Comparison of ENCODE assay signal across 1 cellular context in genomic region chr17:48627625-48628510, GRCh38.
TF ChIP-seq lines count a peak whose summit lies in the region.

No MANE protein-coding gene starts in this region.

TF ChIP-seq in K562, 482 proteins besides CTCF, POLR2A, EP300 and RAD21 (continues in another document):
- no peak for TF ChIP-seq TCF7 (IDR thresholded peaks at IDR 0.05; ENCODE audit: borderline replicate concordance)
- TF ChIP-seq, protein P1, sequence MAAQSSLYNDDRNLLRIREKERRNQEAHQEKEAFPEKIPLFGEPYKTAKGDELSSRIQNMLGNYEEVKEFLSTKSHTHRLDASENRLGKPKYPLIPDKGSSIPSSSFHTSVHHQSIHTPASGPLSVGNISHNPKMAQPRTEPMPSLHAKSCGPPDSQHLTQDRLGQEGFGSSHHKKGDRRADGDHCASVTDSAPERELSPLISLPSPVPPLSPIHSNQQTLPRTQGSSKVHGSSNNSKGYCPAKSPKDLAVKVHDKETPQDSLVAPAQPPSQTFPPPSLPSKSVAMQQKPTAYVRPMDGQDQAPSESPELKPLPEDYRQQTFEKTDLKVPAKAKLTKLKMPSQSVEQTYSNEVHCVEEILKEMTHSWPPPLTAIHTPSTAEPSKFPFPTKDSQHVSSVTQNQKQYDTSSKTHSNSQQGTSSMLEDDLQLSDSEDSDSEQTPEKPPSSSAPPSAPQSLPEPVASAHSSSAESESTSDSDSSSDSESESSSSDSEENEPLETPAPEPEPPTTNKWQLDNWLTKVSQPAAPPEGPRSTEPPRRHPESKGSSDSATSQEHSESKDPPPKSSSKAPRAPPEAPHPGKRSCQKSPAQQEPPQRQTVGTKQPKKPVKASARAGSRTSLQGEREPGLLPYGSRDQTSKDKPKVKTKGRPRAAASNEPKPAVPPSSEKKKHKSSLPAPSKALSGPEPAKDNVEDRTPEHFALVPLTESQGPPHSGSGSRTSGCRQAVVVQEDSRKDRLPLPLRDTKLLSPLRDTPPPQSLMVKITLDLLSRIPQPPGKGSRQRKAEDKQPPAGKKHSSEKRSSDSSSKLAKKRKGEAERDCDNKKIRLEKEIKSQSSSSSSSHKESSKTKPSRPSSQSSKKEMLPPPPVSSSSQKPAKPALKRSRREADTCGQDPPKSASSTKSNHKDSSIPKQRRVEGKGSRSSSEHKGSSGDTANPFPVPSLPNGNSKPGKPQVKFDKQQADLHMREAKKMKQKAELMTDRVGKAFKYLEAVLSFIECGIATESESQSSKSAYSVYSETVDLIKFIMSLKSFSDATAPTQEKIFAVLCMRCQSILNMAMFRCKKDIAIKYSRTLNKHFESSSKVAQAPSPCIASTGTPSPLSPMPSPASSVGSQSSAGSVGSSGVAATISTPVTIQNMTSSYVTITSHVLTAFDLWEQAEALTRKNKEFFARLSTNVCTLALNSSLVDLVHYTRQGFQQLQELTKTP (IDR thresholded peaks at IDR 0.05; ENCODE audit: low read depth in 1 of 2, partially characterized antibody in 2 of 2) = peak in 1 of 2 experiments; percentile 54
- no peak for TF ChIP-seq KAT2B (IDR thresholded peaks at IDR 0.05; ENCODE audit: low read depth, low read length)
- peak in 1 of 2 experiments; percentile 10 for TF ChIP-seq E2F6 (IDR thresholded peaks at IDR 0.05; ENCODE audit: borderline replicate concordance in 1 of 2, extremely low read depth in 1 of 2, insufficient read depth in 1 of 2, insufficient read length in 1 of 2, low read depth in 1 of 2, low read length in 1 of 2, poor library complexity in 1 of 2, severe bottlenecking in 1 of 2)
- TF ChIP-seq SUPT5H (IDR thresholded peaks at IDR 0.05) = peak; percentile 39; the same call in 1 of the 2 replicates
- TF ChIP-seq SMARCE1 (IDR thresholded peaks at IDR 0.05) = peak; percentile 21; the same call in 1 of the 2 replicates
- 0 out of 2 replicates have a peak, but pooled peaks have one; percentile 47 for TF ChIP-seq ZNF197 (CRISPR knock-in tag; IDR thresholded peaks at IDR 0.05; ENCODE audit: low read depth)
- peak; percentile 9; the same call in 1 of the 2 replicates for TF ChIP-seq DPF2 (IDR thresholded peaks at IDR 0.05)
- no peak for TF ChIP-seq ZBTB17 (CRISPR knock-in tag; IDR thresholded peaks at IDR 0.05)
- TF ChIP-seq, protein P2, sequence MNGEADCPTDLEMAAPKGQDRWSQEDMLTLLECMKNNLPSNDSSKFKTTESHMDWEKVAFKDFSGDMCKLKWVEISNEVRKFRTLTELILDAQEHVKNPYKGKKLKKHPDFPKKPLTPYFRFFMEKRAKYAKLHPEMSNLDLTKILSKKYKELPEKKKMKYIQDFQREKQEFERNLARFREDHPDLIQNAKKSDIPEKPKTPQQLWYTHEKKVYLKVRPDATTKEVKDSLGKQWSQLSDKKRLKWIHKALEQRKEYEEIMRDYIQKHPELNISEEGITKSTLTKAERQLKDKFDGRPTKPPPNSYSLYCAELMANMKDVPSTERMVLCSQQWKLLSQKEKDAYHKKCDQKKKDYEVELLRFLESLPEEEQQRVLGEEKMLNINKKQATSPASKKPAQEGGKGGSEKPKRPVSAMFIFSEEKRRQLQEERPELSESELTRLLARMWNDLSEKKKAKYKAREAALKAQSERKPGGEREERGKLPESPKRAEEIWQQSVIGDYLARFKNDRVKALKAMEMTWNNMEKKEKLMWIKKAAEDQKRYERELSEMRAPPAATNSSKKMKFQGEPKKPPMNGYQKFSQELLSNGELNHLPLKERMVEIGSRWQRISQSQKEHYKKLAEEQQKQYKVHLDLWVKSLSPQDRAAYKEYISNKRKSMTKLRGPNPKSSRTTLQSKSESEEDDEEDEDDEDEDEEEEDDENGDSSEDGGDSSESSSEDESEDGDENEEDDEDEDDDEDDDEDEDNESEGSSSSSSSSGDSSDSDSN (IDR thresholded peaks at IDR 0.05; ENCODE audit: borderline replicate concordance in 1 of 2, low read depth in 2 of 2, low read length in 2 of 2) = peak in 1 of 2 experiments; percentile 10; a peak in 1 of 4 replicates
- TF ChIP-seq RBFOX2 (IDR thresholded peaks at IDR 0.05; ENCODE audit: low read depth, low read length) = peak; percentile 41; the same call in 1 of the 2 replicates
- no peak for TF ChIP-seq ZNF436 (CRISPR knock-in tag; IDR thresholded peaks at IDR 0.05)
- TF ChIP-seq GATAD2A (IDR thresholded peaks at IDR 0.05) = no peak
- TF ChIP-seq ZNF778 (CRISPR knock-in tag; IDR thresholded peaks at IDR 0.05) = no peak
- peak; percentile 34; the same call in 1 of the 2 replicates for TF ChIP-seq PKNOX1 (IDR thresholded peaks at IDR 0.05)
- 0 out of 2 replicates have a peak, but pooled peaks have one; percentile 17 for TF ChIP-seq ZNF644 (tag; IDR thresholded peaks at IDR 0.05; ENCODE audit: low read depth)
- 0 out of 2 replicates have a peak, but pooled peaks have one; percentile 17 for TF ChIP-seq ZNF766 (CRISPR knock-in tag; conservative IDR thresholded peaks at IDR 0.05)
- 0 out of 2 replicates have a peak, but pooled peaks have one; percentile 45 for TF ChIP-seq AFF4 (CRISPR knock-in tag; IDR thresholded peaks at IDR 0.05)
- TF ChIP-seq YY1 (IDR thresholded peaks at IDR 0.05; ENCODE audit: borderline replicate concordance in 1 of 3, control insufficient read depth in 1 of 3, extremely low read depth in 1 of 3, insufficient read depth in 3 of 3, insufficient read length in 1 of 3, insufficient replicate concordance in 2 of 3, low read depth in 1 of 3, low read length in 2 of 3) = peak in 1 of 3 experiments; percentile 38
- 0 out of 2 replicates have a peak, but pooled peaks have one; percentile 5 for TF ChIP-seq CBFA2T2 (conservative IDR thresholded peaks at IDR 0.05)
- no peak for TF ChIP-seq HMG20B (CRISPR knock-in tag; IDR thresholded peaks at IDR 0.05)
- TF ChIP-seq E2F3 (CRISPR knock-in tag; IDR thresholded peaks at IDR 0.05) = no peak
- TF ChIP-seq, protein P3, sequence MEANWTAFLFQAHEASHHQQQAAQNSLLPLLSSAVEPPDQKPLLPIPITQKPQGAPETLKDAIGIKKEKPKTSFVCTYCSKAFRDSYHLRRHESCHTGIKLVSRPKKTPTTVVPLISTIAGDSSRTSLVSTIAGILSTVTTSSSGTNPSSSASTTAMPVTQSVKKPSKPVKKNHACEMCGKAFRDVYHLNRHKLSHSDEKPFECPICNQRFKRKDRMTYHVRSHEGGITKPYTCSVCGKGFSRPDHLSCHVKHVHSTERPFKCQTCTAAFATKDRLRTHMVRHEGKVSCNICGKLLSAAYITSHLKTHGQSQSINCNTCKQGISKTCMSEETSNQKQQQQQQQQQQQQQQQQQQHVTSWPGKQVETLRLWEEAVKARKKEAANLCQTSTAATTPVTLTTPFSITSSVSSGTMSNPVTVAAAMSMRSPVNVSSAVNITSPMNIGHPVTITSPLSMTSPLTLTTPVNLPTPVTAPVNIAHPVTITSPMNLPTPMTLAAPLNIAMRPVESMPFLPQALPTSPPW (CRISPR knock-in tag; IDR thresholded peaks at IDR 0.05) = peak; percentile 46; the same call in 1 of the 2 replicates
- TF ChIP-seq, protein P4, sequence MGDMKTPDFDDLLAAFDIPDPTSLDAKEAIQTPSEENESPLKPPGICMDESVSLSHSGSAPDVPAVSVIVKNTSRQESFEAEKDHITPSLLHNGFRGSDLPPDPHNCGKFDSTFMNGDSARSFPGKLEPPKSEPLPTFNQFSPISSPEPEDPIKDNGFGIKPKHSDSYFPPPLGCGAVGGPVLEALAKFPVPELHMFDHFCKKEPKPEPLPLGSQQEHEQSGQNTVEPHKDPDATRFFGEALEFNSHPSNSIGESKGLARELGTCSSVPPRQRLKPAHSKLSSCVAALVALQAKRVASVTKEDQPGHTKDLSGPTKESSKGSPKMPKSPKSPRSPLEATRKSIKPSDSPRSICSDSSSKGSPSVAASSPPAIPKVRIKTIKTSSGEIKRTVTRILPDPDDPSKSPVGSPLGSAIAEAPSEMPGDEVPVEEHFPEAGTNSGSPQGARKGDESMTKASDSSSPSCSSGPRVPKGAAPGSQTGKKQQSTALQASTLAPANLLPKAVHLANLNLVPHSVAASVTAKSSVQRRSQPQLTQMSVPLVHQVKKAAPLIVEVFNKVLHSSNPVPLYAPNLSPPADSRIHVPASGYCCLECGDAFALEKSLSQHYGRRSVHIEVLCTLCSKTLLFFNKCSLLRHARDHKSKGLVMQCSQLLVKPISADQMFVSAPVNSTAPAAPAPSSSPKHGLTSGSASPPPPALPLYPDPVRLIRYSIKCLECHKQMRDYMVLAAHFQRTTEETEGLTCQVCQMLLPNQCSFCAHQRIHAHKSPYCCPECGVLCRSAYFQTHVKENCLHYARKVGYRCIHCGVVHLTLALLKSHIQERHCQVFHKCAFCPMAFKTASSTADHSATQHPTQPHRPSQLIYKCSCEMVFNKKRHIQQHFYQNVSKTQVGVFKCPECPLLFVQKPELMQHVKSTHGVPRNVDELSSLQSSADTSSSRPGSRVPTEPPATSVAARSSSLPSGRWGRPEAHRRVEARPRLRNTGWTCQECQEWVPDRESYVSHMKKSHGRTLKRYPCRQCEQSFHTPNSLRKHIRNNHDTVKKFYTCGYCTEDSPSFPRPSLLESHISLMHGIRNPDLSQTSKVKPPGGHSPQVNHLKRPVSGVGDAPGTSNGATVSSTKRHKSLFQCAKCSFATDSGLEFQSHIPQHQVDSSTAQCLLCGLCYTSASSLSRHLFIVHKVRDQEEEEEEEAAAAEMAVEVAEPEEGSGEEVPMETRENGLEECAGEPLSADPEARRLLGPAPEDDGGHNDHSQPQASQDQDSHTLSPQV (IDR thresholded peaks at IDR 0.05) = peak; percentile 41
- no peak for TF ChIP-seq CEBPG (CRISPR knock-in tag; IDR thresholded peaks at IDR 0.05)
- 0 out of 4 replicates have a peak, but pooled peaks of 1 of the 2 experiments have one; percentile 13 for TF ChIP-seq CEBPG (tag; conservative IDR thresholded peaks at IDR 0.05 in 1 of 2, IDR thresholded peaks at IDR 0.05 in 1 of 2)
- peak; percentile 37; the same call in 1 of the 2 replicates for TF ChIP-seq BHLHE40 (IDR thresholded peaks at IDR 0.05; ENCODE audit: low read length)
- TF ChIP-seq, protein P5, sequence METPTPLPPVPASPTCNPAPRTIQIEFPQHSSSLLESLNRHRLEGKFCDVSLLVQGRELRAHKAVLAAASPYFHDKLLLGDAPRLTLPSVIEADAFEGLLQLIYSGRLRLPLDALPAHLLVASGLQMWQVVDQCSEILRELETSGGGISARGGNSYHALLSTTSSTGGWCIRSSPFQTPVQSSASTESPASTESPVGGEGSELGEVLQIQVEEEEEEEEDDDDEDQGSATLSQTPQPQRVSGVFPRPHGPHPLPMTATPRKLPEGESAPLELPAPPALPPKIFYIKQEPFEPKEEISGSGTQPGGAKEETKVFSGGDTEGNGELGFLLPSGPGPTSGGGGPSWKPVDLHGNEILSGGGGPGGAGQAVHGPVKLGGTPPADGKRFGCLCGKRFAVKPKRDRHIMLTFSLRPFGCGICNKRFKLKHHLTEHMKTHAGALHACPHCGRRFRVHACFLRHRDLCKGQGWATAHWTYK (CRISPR knock-in tag; IDR thresholded peaks at IDR 0.05) = peak; percentile 29; the same call in 1 of the 2 replicates
- TF ChIP-seq, protein P6, sequence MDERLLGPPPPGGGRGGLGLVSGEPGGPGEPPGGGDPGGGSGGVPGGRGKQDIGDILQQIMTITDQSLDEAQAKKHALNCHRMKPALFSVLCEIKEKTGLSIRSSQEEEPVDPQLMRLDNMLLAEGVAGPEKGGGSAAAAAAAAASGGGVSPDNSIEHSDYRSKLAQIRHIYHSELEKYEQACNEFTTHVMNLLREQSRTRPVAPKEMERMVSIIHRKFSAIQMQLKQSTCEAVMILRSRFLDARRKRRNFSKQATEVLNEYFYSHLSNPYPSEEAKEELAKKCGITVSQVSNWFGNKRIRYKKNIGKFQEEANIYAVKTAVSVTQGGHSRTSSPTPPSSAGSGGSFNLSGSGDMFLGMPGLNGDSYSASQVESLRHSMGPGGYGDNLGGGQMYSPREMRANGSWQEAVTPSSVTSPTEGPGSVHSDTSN (CRISPR knock-in tag; IDR thresholded peaks at IDR 0.05; ENCODE audit: low read depth) = no peak
- TF ChIP-seq, protein P6 (tag; conservative IDR thresholded peaks at IDR 0.05; ENCODE audit: low read depth) = peak; percentile 63; the same call in 1 of the 2 replicates
